ENCODE assay signal across 12 cellular contexts in the genomic region with DNA sequence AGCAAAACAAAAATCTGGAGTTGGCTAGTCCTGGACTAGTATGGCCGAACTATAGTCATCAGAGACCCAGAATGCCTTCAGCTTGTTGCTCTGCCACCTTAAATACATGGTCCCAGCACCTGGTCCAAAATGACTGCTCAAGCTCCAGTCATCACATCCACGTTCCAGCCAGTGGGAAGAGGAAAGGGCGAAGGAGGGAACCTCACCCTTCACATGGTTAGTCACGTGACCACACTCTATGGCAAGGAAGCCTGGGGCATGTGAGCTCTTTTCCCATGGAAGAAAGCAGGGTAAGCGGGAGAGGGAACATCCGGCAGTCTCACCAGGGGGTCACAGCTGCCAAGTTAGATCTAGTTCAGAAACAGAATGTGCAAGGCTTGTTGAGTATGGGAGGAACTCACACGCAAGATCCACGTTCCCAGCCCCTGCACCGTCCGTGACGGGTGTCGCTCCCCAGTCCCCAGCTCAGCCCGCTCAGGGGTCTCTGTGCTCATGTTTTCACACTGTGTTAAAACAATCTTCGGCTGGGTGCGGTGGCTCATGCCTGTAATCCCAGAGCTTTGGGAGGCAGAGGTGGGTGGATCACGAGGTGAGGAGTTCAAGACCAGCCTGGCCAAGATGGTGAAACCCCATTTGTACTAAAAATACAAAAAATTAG. TPM values are rescaled to one million over a fixed set of nuclear protein-coding genes. Genes with fewer than 3 reads are reported as not detected.
A peak's percentile ranks its signal among the peaks of the same experiment; 100 is the strongest.
DNase-seq lines count a peak whose midpoint lies in the region; ATAC-seq, FAIRE-seq and TF ChIP-seq lines count a peak whose summit lies in the region.
"Had no signal": no experiment of that assay in that cellular context is flagged by ENCODE, and none has a peak within 500 bp of the region (broad histone marks: within the 10 kb centered on the region; RNA-seq: fewer than 3 reads in every experiment).

No MANE protein-coding gene starts in this region.

- DNase-seq in DMS 273 (lab: John Stamatoyannopoulos, UW; ENCODE audit: unreplicated experiment) (peak; percentile 77), K562 (ENCODE audit: extremely low read depth in 1 of 4, low spot score in 3 of 4) (no peak), mucosa of descending colon (peak; percentile 52 to 67 (median 54)), globus pallidus (ENCODE audit: low spot score) (no peak), AML-193 (lab: John Stamatoyannopoulos, UW) (no peak)
- no peak for DNase-seq in activated CD4-positive, alpha-beta T cell treated with anti-CD3 and anti-CD28 coated beads for 48 hours
- DNase-seq: activated CD8-positive, alpha-beta memory T cell treated with anti-CD3 and anti-CD28 coated beads, Interleukin-2, amount 10 ng/mL, durations not matched to agents 7 days and 5 days; GDM1; T-helper 2 cell had no signal

- H3K9ac ChIP-seq in K562 (ENCODE audit: insufficient read depth in 1 of 2, low read depth in 2 of 2, low read length in 2 of 2), result peak overlapping the region in 1 of 2 experiments; percentile 6; a peak in 2 of 4 replicates

- TF ChIP-seq CTCF in K562 (IDR thresholded peaks at IDR 0.05 in 2 of 3, conservative IDR thresholded peaks at IDR 0.05 in 1 of 3; ENCODE audit: insufficient read depth in 2 of 3, low read depth in 1 of 3, low read length in 3 of 3), result no peak
- no peak for TF ChIP-seq CTCF in mucosa of descending colon (IDR thresholded peaks at IDR 0.05)

- FAIRE-seq in K562 (lab: Jason Lieb, UNC), result peak; percentile 72

- H3K4me1 ChIP-seq in K562 (replicated peaks in 1 of 2; ENCODE audit: control insufficient read depth in 2 of 2, insufficient read depth in 2 of 2, low read length in 2 of 2) (peaks cover 19 to 79% of the 10 kb centered on the region in 2 experiments; a peak in 4 of 5 replicates), mucosa of descending colon (ENCODE audit: low read depth) (peaks cover 37% of the 10 kb centered on the region)

- WGBS in K562 (ENCODE audit: insufficient coverage, low coverage, missing lambda C conversion rate), result 74% methylated on average over 15 of the region's 16 CpGs

- CTCF ChIA-PET in K562 (lab: Yijun Ruan, JAX; ENCODE audit: low intra/inter-chr PET ratio), result no interaction called here

- TF ChIP-seq POLR2A in K562 (conservative IDR thresholded peaks at IDR 0.05), result no peak

- intact Hi-C loops in K562 (cut with micrococcal nuclease), result loop anchor here (5.0 kb wide), 1 partner anchor 74 kb away; no protein-coding TSS in a partner anchor
- intact Hi-C loops in mucosa of descending colon (cut with DNase I, micrococcal nuclease), result no loop called here

- TF ChIP-seq EP300 in Ishikawa (IDR thresholded peaks at IDR 0.05; ENCODE audit: borderline replicate concordance) (no peak), K562 (IDR thresholded peaks at IDR 0.05; ENCODE audit: low read length) (no peak)

- no peak overlapping the region for H3K4me2 ChIP-seq in K562 (ENCODE audit: insufficient read depth, low read length)

- no peaks in the 10 kb centered on the region for H3K27me3 ChIP-seq in K562 (ENCODE audit: control insufficient read depth in 2 of 2, insufficient read depth in 2 of 2, low read length in 2 of 2)
- H3K27me3 ChIP-seq: ascending aorta had no signal

- in situ Hi-C loops in K562 (cut with MboI), result no loop called here

- ATAC-seq in K562 (no peak), mucosa of descending colon (no peak), HG03460 (IDR thresholded peaks at IDR 0.05; ENCODE audit: unreplicated experiment) (no peak)
- ATAC-seq: activated CD8-positive, alpha-beta memory T cell treated with anti-CD3 and anti-CD28 coated beads, Interleukin-2, amount 10 ng/mL, durations not matched to agents 7 days and 5 days had no signal

- POLR2A ChIA-PET in K562 (lab: Yijun Ruan, JAX), result no interaction called here

- TF ChIP-seq RAD21 in Ishikawa (IDR thresholded peaks at IDR 0.05; ENCODE audit: low read depth) (no peak), K562 (CRISPR knock-in tag; conservative IDR thresholded peaks at IDR 0.05 in 1 of 2, IDR thresholded peaks at IDR 0.05 in 1 of 2) (no peak)

- H2AFZ ChIP-seq in K562 (ENCODE audit: low read depth, low read length), result peak overlapping the region; percentile 15

- no peak overlapping the region for H3K27ac ChIP-seq in K562 (ENCODE audit: extremely low read depth, low read depth, low read length)
- H3K27ac ChIP-seq: ascending aorta had no signal

- no peaks in the 10 kb centered on the region for H3K9me1 ChIP-seq in K562 (ENCODE audit: control insufficient read depth, insufficient read depth, low read length)

- no peaks in the 10 kb centered on the region for H4K20me1 ChIP-seq in K562 (replicated peaks; ENCODE audit: control insufficient read depth, insufficient read depth, low read length)

- H3K36me3 ChIP-seq in K562 (ENCODE audit: control insufficient read depth, insufficient read depth, low read length) (no peaks in the 10 kb centered on the region), mucosa of descending colon (ENCODE audit: low read depth) (no peaks in the 10 kb centered on the region)
- H3K36me3 ChIP-seq: ascending aorta had no signal

- H3K4me3 ChIP-seq in K562, result no peak overlapping the region
- H3K4me3 ChIP-seq in mucosa of descending colon, result no peak overlapping the region
- H3K4me3 ChIP-seq: ascending aorta had no signal

- peaks cover 4% of the 10 kb centered on the region for H3K79me2 ChIP-seq in K562 (ENCODE audit: control insufficient read depth, insufficient read depth, low read length)

- BruUV-seq in K562 (replicated peaks; lab: Mats Ljungman, UMichigan), result no TSS peak

- no peaks in the 10 kb centered on the region for H3K9me3 ChIP-seq in K562 (replicated peaks; ENCODE audit: control insufficient read depth, insufficient read depth, low read depth, low read length)
- H3K9me3 ChIP-seq in mucosa of descending colon, result no peaks in the 10 kb centered on the region
- H3K9me3 ChIP-seq: ascending aorta had no signal

RNA-seq across cellular contexts. Expression of a gene that starts 1.9 kb away (rescaled TPM):
- total RNA-seq in K562 (2011; cell fraction: chromatin; rRNA removed; ENCODE audit: low replicate concordance), result 28.4 and 83.6 TPM in 2 replicates
- 54.4 and 56.8 TPM in 2 replicates for total RNA-seq in K562 (2011; cell fraction: nucleolus; rRNA removed)
- 33.9 and 40.5 TPM in 2 replicates for total RNA-seq in K562 (2011; cell fraction: nucleoplasm; rRNA removed)
- total RNA-seq in K562 (2014; rRNA removed) (4.9 and 5.1 TPM in 2 replicates), K562 (2014; rRNA removed; fragmentation: Illumina TruSeq; extraction: Trizol) (1.0 and 1.1 TPM in 2 replicates), K562 (2015; rRNA removed; fragmentation: Illumina TruSeq; extraction: Trizol) (3.8 TPM in 2 replicates), K562 (2021) (9.3 and 14.5 TPM in 2 replicates), mucosa of descending colon (100 to 1,000 TPM in 2 of 3 donors, 10 to 100 TPM in 1; 85.2 to 179 (median 131) TPM)
- polyA plus RNA-seq in K562 (2011; rRNA removed) (5.4 and 19.1 TPM in 2 replicates), K562 (2014; fragmentation: Illumina TruSeq; extraction: Trizol) (4.5 and 5.5 TPM in 2 replicates), K562 (2014; fragmentation: Nextera tagmentation; extraction: Ambion mirVana) (under 1 TPM; 0.20 to 0.27 TPM), K562 (2014; rRNA removed) (10.7 and 10.8 TPM in 2 replicates)
- 4.1 and 4.3 TPM in 2 replicates for polyA plus RNA-seq in K562 (2011; cell fraction: cytosol; rRNA removed)
- polyA plus RNA-seq in K562 (2011; cell fraction: nucleus; rRNA removed), result 179 and 200 TPM in 2 replicates
- 11.4 and 33.5 TPM in 2 replicates for polyA plus RNA-seq in K562 (2012)
- 1.3 and 1.4 TPM in 2 replicates for polyA minus RNA-seq in K562 (2011; rRNA and poly(A)+ RNA removed)
- polyA minus RNA-seq in K562 (2011; cell fraction: cytosol; rRNA and poly(A)+ RNA removed), result 2.9 and 3.2 TPM in 2 replicates
- polyA minus RNA-seq in K562 (2011; cell fraction: nucleus; rRNA and poly(A)+ RNA removed), result 19.4 and 27.1 TPM in 2 replicates

RNA-seq across cellular contexts. Expression of a gene that starts 6.4 kb away (rescaled TPM):
- total RNA-seq in K562 (2011; cell fraction: chromatin; rRNA removed; ENCODE audit: low replicate concordance), result 105 and 295 TPM in 2 replicates
- total RNA-seq in K562 (2011; cell fraction: nucleolus; rRNA removed), result 221 and 222 TPM in 2 replicates
- total RNA-seq in K562 (2011; cell fraction: nucleoplasm; rRNA removed), result 123 and 136 TPM in 2 replicates
- total RNA-seq in K562 (2014; rRNA removed), result 42.4 and 61.4 TPM in 2 replicates
- 7.7 and 10.3 TPM in 2 replicates for total RNA-seq in K562 (2014; rRNA removed; fragmentation: Illumina TruSeq; extraction: Trizol)
- 17.2 and 19.2 TPM in 2 replicates for total RNA-seq in K562 (2015; rRNA removed; fragmentation: Illumina TruSeq; extraction: Trizol)
- 51.4 and 53.9 TPM in 2 replicates for total RNA-seq in K562 (2021)
- polyA plus RNA-seq in K562 (2011; rRNA removed), result 22.4 and 36.2 TPM in 2 replicates
- polyA plus RNA-seq in K562 (2011; cell fraction: cytosol; rRNA removed), result 31.4 and 55.2 TPM in 2 replicates
- 204 and 221 TPM in 2 replicates for polyA plus RNA-seq in K562 (2011; cell fraction: nucleus; rRNA removed)
- 33.8 and 52.0 TPM in 2 replicates for polyA plus RNA-seq in K562 (2012)
- polyA plus RNA-seq in K562 (2014; fragmentation: Illumina TruSeq; extraction: Trizol), result 16.9 and 25.2 TPM in 2 replicates
- 1 to 10 TPM in 1 of 2 experiments, under 1 TPM in 1; 0.45 to 1.1 TPM for polyA plus RNA-seq in K562 (2014; fragmentation: Nextera tagmentation; extraction: Ambion mirVana)
- 36.8 and 38.3 TPM in 2 replicates for polyA plus RNA-seq in K562 (2014; rRNA removed)
- 21.0 and 25.3 TPM in 2 replicates for polyA minus RNA-seq in K562 (2011; rRNA and poly(A)+ RNA removed)
- 26.6 and 30.7 TPM in 2 replicates for polyA minus RNA-seq in K562 (2011; cell fraction: cytosol; rRNA and poly(A)+ RNA removed)
- 37.0 and 51.1 TPM in 2 replicates for polyA minus RNA-seq in K562 (2011; cell fraction: nucleus; rRNA and poly(A)+ RNA removed)
- total RNA-seq in mucosa of descending colon, result 10 to 100 TPM; 19.2 to 34.8 (median 27.3) TPM

RNA-seq across cellular contexts. Expression of a gene that starts 28.9 kb away (rescaled TPM):
- 8.7 and 27.6 TPM in 2 replicates for total RNA-seq in K562 (2011; cell fraction: chromatin; rRNA removed; ENCODE audit: low replicate concordance)
- total RNA-seq in K562 (2011; cell fraction: nucleolus; rRNA removed), result 50.7 and 50.9 TPM in 2 replicates
- total RNA-seq in K562 (2011; cell fraction: nucleoplasm; rRNA removed), result 15.8 and 24.1 TPM in 2 replicates
- total RNA-seq in K562 (2014; rRNA removed) (109 and 114 TPM in 2 replicates), K562 (2014; rRNA removed; fragmentation: Illumina TruSeq; extraction: Trizol) (6.0 and 7.2 TPM in 2 replicates), K562 (2015; rRNA removed; fragmentation: Illumina TruSeq; extraction: Trizol) (50.6 and 51.6 TPM in 2 replicates), K562 (2021) (83.1 and 93.8 TPM in 2 replicates), mucosa of descending colon (100 to 1,000 TPM; 103 to 190 (median 116) TPM)
- polyA plus RNA-seq in K562 (2011; rRNA removed) (22.5 and 25.0 TPM in 2 replicates), K562 (2014; fragmentation: Illumina TruSeq; extraction: Trizol) (14.8 and 46.2 TPM in 2 replicates), K562 (2014; fragmentation: Nextera tagmentation; extraction: Ambion mirVana) (10 to 100 TPM in 1 of 2 experiments, 1 to 10 TPM in 1; 6.3 to 13.3 TPM), K562 (2014; rRNA removed) (92.4 and 133 TPM in 2 replicates)
- polyA plus RNA-seq in K562 (2011; cell fraction: cytosol; rRNA removed), result 41.4 and 135 TPM in 2 replicates
- polyA plus RNA-seq in K562 (2011; cell fraction: nucleus; rRNA removed), result 81.1 and 118 TPM in 2 replicates
- 55.3 and 81.1 TPM in 2 replicates for polyA plus RNA-seq in K562 (2012)
- polyA minus RNA-seq in K562 (2011; rRNA and poly(A)+ RNA removed), result 1.1 and 2.3 TPM in 2 replicates
- polyA minus RNA-seq in K562 (2011; cell fraction: cytosol; rRNA and poly(A)+ RNA removed), result 12.4 and 13.7 TPM in 2 replicates
- 11.0 and 11.7 TPM in 2 replicates for polyA minus RNA-seq in K562 (2011; cell fraction: nucleus; rRNA and poly(A)+ RNA removed)

RNA-seq across cellular contexts. Expression of a gene that starts 49.7 kb away (rescaled TPM):
- 29.8 and 101 TPM in 2 replicates for total RNA-seq in K562 (2011; cell fraction: chromatin; rRNA removed; ENCODE audit: low replicate concordance)
- total RNA-seq in K562 (2011; cell fraction: nucleolus; rRNA removed), result 77.2 and 90.9 TPM in 2 replicates
- 38.5 and 42.2 TPM in 2 replicates for total RNA-seq in K562 (2011; cell fraction: nucleoplasm; rRNA removed)
- total RNA-seq in K562 (2014; rRNA removed), result 99.7 and 122 TPM in 2 replicates
- 11.2 and 14.9 TPM in 2 replicates for total RNA-seq in K562 (2014; rRNA removed; fragmentation: Illumina TruSeq; extraction: Trizol)
- 30.7 and 36.6 TPM in 2 replicates for total RNA-seq in K562 (2015; rRNA removed; fragmentation: Illumina TruSeq; extraction: Trizol)
- total RNA-seq in K562 (2021), result 102 and 110 TPM in 2 replicates
- 45.4 and 47.8 TPM in 2 replicates for polyA plus RNA-seq in K562 (2011; rRNA removed)
- polyA plus RNA-seq in K562 (2011; cell fraction: cytosol; rRNA removed), result 40.1 and 126 TPM in 2 replicates
- polyA plus RNA-seq in K562 (2011; cell fraction: nucleus; rRNA removed), result 77.2 and 108 TPM in 2 replicates
- 49.0 and 59.2 TPM in 2 replicates for polyA plus RNA-seq in K562 (2012)
- polyA plus RNA-seq in K562 (2014; fragmentation: Illumina TruSeq; extraction: Trizol), result 26.9 and 39.7 TPM in 2 replicates
- polyA plus RNA-seq in K562 (2014; fragmentation: Nextera tagmentation; extraction: Ambion mirVana), result under 1 TPM; 0.11 to 0.45 TPM
- 73.9 and 78.9 TPM in 2 replicates for polyA plus RNA-seq in K562 (2014; rRNA removed)
- polyA minus RNA-seq in K562 (2011; rRNA and poly(A)+ RNA removed), result 8.3 and 21.7 TPM in 2 replicates
- polyA minus RNA-seq in K562 (2011; cell fraction: cytosol; rRNA and poly(A)+ RNA removed), result 71.3 and 72.2 TPM in 2 replicates
- 28.1 and 30.5 TPM in 2 replicates for polyA minus RNA-seq in K562 (2011; cell fraction: nucleus; rRNA and poly(A)+ RNA removed)
- total RNA-seq in mucosa of descending colon, result 100 to 1,000 TPM in 2 of 3 donors, 10 to 100 TPM in 1; 73.3 to 174 (median 143) TPM
- total RNA-seq: ascending aorta had no signal

Comparison
In these comparisons a context has a peak if more than half of its experiments do, and no peak if none do; other contexts are left out.
1. DNase-seq: peak in DMS 273 (single experiment) and mucosa of descending colon (3 of 3); none in K562 (0 of 4), activated CD4-positive, alpha-beta T cell treated with anti-CD3 and anti-CD28 coated beads for 48 hours (single experiment), globus pallidus (single experiment) and AML-193 (0 of 2).